ENCODE assay signal across 14 cellular contexts in genomic region chr2:176109226-176109954, GRCh38. TPM values are rescaled to one million over a fixed set of nuclear protein-coding genes. Genes with fewer than 3 reads are reported as not detected.
DNase-seq lines count a peak whose midpoint lies in the region; ATAC-seq and TF ChIP-seq lines count a peak whose summit lies in the region.
"Had no signal": no experiment of that assay in that cellular context is flagged by ENCODE, and none has a peak within 500 bp of the region (broad histone marks: within the 10 kb centered on the region; RNA-seq: fewer than 3 reads in every experiment).

No MANE protein-coding gene starts in this region.

- peaks cover 47% of the 10 kb centered on the region for H3K27me3 Mint-ChIP-seq in glutamatergic neuron (ENCODE audit: unreplicated experiment)
- peaks cover 95% of the 10 kb centered on the region for H3K27me3 Mint-ChIP-seq in stimulated activated naive CD8-positive, alpha-beta T cell treated with anti-CD3 and anti-CD28 coated beads, Interleukin-15, amount 100 ng/mL, for 72 hours

- H3K4me3 ChIP-seq in NT2/D1 (ENCODE audit: insufficient read length, low read depth), result peak overlapping the region; percentile 5
- H3K4me3 ChIP-seq: ascending aorta, lower lobe of right lung had no signal

- peaks cover 98% of the 10 kb centered on the region for H3K27me3 ChIP-seq in NT2/D1 (ENCODE audit: insufficient read depth, insufficient read length)

- H3K27ac Mint-ChIP-seq in glutamatergic neuron (ENCODE audit: unreplicated experiment), result no peak overlapping the region
- H3K27ac Mint-ChIP-seq in stimulated activated naive CD8-positive, alpha-beta T cell treated with anti-CD3 and anti-CD28 coated beads, Interleukin-15, amount 100 ng/mL, for 72 hours, result peak overlapping the region in 1 of 2 donors; percentile 42

- ATAC-seq in stimulated activated naive CD8-positive, alpha-beta T cell treated with anti-CD3 and anti-CD28 coated beads, Interleukin-15, amount 100 ng/mL, for 72 hours, result no peak
- ATAC-seq in GM18873 (IDR thresholded peaks at IDR 0.05; ENCODE audit: low FRiP score, unreplicated experiment), result no peak
- ATAC-seq: lower lobe of right lung had no signal

- peaks cover 8% of the 10 kb centered on the region for H3K9me3 Mint-ChIP-seq in glutamatergic neuron (ENCODE audit: unreplicated experiment)
- no peaks in the 10 kb centered on the region for H3K9me3 Mint-ChIP-seq in stimulated activated naive CD8-positive, alpha-beta T cell treated with anti-CD3 and anti-CD28 coated beads, Interleukin-15, amount 100 ng/mL, for 72 hours

- TF ChIP-seq CTCF in glutamatergic neuron (IDR thresholded peaks at IDR 0.05; ENCODE audit: partially characterized antibody, unreplicated experiment), result peak; percentile 22

- peak overlapping the region; percentile 56 for H3K4me3 Mint-ChIP-seq in glutamatergic neuron (ENCODE audit: unreplicated experiment)
- peak overlapping the region; percentile 10 to 49 for H3K4me3 Mint-ChIP-seq in stimulated activated naive CD8-positive, alpha-beta T cell treated with anti-CD3 and anti-CD28 coated beads, Interleukin-15, amount 100 ng/mL, for 72 hours

- peaks cover 4% of the 10 kb centered on the region for H3K36me3 Mint-ChIP-seq in glutamatergic neuron (ENCODE audit: unreplicated experiment)

- no peaks in the 10 kb centered on the region for H3K9me3 ChIP-seq in NT2/D1 (ENCODE audit: insufficient read depth, low read length)
- H3K9me3 ChIP-seq: ascending aorta, lower lobe of right lung had no signal

- peaks cover 6% of the 10 kb centered on the region for H3K36me3 ChIP-seq in NT2/D1 (ENCODE audit: insufficient read depth, insufficient read length, low read length)
- H3K36me3 ChIP-seq: ascending aorta, lower lobe of right lung, WERI-Rb-1 had no signal

- H3K4me1 Mint-ChIP-seq in glutamatergic neuron (ENCODE audit: low read depth, unreplicated experiment), result peaks cover 3% of the 10 kb centered on the region
- H3K4me1 Mint-ChIP-seq in stimulated activated naive CD8-positive, alpha-beta T cell treated with anti-CD3 and anti-CD28 coated beads, Interleukin-15, amount 100 ng/mL, for 72 hours, result peaks cover 41% of the 10 kb centered on the region

- H3K9ac ChIP-seq in NT2/D1 (ENCODE audit: insufficient read length, low read depth), result no peak overlapping the region

- peak; percentile 43 for DNase-seq in activated CD8-positive, alpha-beta memory T cell treated with anti-CD3 and anti-CD28 coated beads, Interleukin-2, amount 50 U/mL, for 48 hours
- no peak for DNase-seq in activated CD8-positive, alpha-beta memory T cell treated with anti-CD3 and anti-CD28 coated beads for 24 hours
- DNase-seq in NT2/D1 (ENCODE audit: low read depth, low spot score) (no peak), glutamatergic neuron (no peak), NOMO-1 treated with DMSO at 0.1 percent for 48 hours (lab: John Stamatoyannopoulos, UW; ENCODE audit: unreplicated experiment) (no peak), NCI-H2029 treated with DMSO at 0.1 percent for 48 hours (lab: John Stamatoyannopoulos, UW) (no peak)
- DNase-seq in stimulated activated naive CD8-positive, alpha-beta T cell treated with anti-CD3 and anti-CD28 coated beads, Interleukin-15, amount 100 ng/mL, for 72 hours, result no peak
- DNase-seq: lower lobe of right lung, nucleus accumbens, WERI-Rb-1 had no signal

- H3K4me1 ChIP-seq in NT2/D1 (ENCODE audit: insufficient read depth, insufficient read length), result peaks cover 16% of the 10 kb centered on the region

RNA-seq across cellular contexts. Expression of gene HOXD11, which starts 2.3 kb away (rescaled TPM):
- not detected for total RNA-seq in glutamatergic neuron (ENCODE audit: unreplicated experiment)
- total RNA-seq: ascending aorta, dermis microvascular lymphatic vessel endothelial cell, lower lobe of right lung, subcutaneous adipose tissue had no signal

RNA-seq across cellular contexts. Expression of gene HOXD10, which starts 7.2 kb away (rescaled TPM):
- total RNA-seq in glutamatergic neuron (ENCODE audit: unreplicated experiment), result not detected
- total RNA-seq: ascending aorta, lower lobe of right lung had no signal

RNA-seq across cellular contexts. Expression of gene HOXD12, which starts 9.8 kb away (rescaled TPM):
- not detected for total RNA-seq in glutamatergic neuron (ENCODE audit: unreplicated experiment)
- total RNA-seq: ascending aorta, dermis microvascular lymphatic vessel endothelial cell, lower lobe of right lung, subcutaneous adipose tissue had no signal

RNA-seq across cellular contexts. Expression of gene HOXD9, which starts 13.1 kb away (rescaled TPM):
- 0.44 TPM for total RNA-seq in glutamatergic neuron (ENCODE audit: unreplicated experiment)
- total RNA-seq: ascending aorta had no signal

RNA-seq across cellular contexts. Expression of gene HOXD13, which starts 16.9 kb away (rescaled TPM):
- 0.17 TPM for total RNA-seq in glutamatergic neuron (ENCODE audit: unreplicated experiment)
- total RNA-seq: ascending aorta, dermis microvascular lymphatic vessel endothelial cell, lower lobe of right lung had no signal
